ENCODE assay signal across 26 cellular contexts in the genomic region with DNA sequence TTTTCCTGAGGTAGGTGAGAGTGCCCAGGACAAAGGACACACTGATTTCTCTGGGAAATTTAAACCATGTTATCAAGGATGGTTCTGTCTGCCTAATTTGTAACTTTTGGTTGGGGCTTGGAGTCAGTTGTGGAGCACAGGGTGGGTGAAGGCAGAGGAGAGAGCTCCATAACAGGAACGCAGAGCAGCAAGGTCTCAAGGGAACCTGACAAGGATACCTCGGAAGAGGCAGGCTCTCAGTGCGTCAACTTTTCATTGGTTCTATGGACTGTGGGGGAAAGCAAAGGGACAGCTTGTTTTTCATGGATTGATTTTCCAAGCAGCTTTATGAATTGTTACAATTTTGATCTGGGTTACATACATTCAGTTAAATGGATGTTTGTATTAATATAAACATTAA.
"Had no signal": no experiment of that assay in that cellular context is flagged by ENCODE, and none has a peak within 500 bp of the region (broad histone marks: within the 10 kb centered on the region; RNA-seq: fewer than 3 reads in every experiment).

No MANE protein-coding gene starts in this region.

- H3K9me3 Mint-ChIP-seq: activated CD4-positive, alpha-beta memory T cell treated with anti-CD3 and anti-CD28 coated beads for 36 hours; activated CD4-positive, alpha-beta T cell treated with anti-CD3 and anti-CD28 coated beads, Interleukin-2, amount 10 ng/mL, durations not matched to agents 7 days and 5 days; activated naive CD4-positive, alpha-beta T cell treated with anti-CD3 and anti-CD28 coated beads for 36 hours; activated T-helper 17 cell treated with anti-CD3 and anti-CD28 coated beads, Interleukin-2, amount 50 U/mL, for 72 hours; brain had no signal

- FAIRE-seq: astrocyte had no signal

- H3K4me3 Mint-ChIP-seq: activated CD4-positive, alpha-beta memory T cell treated with anti-CD3 and anti-CD28 coated beads for 36 hours; activated CD4-positive, alpha-beta T cell treated with anti-CD3 and anti-CD28 coated beads, Interleukin-2, amount 10 ng/mL, durations not matched to agents 7 days and 5 days; activated naive CD4-positive, alpha-beta T cell treated with anti-CD3 and anti-CD28 coated beads for 36 hours; activated naive CD8-positive, alpha-beta T cell; activated T-helper 17 cell treated with anti-CD3 and anti-CD28 coated beads, Interleukin-2, amount 50 U/mL, for 72 hours; T-cell had no signal

- ATAC-seq: activated T-helper 17 cell treated with anti-CD3 and anti-CD28 coated beads, Interleukin-2, amount 50 U/mL, for 72 hours; T-cell had no signal

- DNase-seq: activated CD4-positive, alpha-beta memory T cell treated with anti-CD3 and anti-CD28 coated beads for 36 hours; activated CD4-positive, alpha-beta T cell treated with anti-CD3 and anti-CD28 coated beads, Interleukin-2, amount 10 ng/mL, durations not matched to agents 7 days and 5 days; activated CD4-positive, CD25-positive, alpha-beta regulatory T cell; activated CD8-positive, alpha-beta memory T cell treated with anti-CD3 and anti-CD28 coated beads for 24 hours; activated gamma-delta T cell; activated naive CD4-positive, alpha-beta T cell treated with anti-CD3 and anti-CD28 coated beads for 36 hours; activated T-cell treated with anti-CD3 and anti-CD28 coated beads for 4 hours; activated T-cell treated with anti-CD3 and anti-CD28 coated beads, Interleukin-2, amount 50 U/mL, for 48 hours; amygdala; Karpas-422; NCI-H146; NCI-H1930; NCI-H2171; NCI-H2227 treated with DMSO at 0.1 percent for 48 hours; NCI-H446 treated with DMSO at 0.1 percent for 48 hours; NCI-H524 treated with DMSO at 0.1 percent for 48 hours; NCI-H82; SIG-M5; T-cell; T-helper 2 cell; T1000 had no signal

- H3K27ac Mint-ChIP-seq: activated CD4-positive, alpha-beta memory T cell treated with anti-CD3 and anti-CD28 coated beads for 36 hours; activated CD4-positive, alpha-beta T cell treated with anti-CD3 and anti-CD28 coated beads, Interleukin-2, amount 10 ng/mL, durations not matched to agents 7 days and 5 days; activated naive CD4-positive, alpha-beta T cell treated with anti-CD3 and anti-CD28 coated beads for 36 hours; activated naive CD8-positive, alpha-beta T cell; activated T-helper 17 cell treated with anti-CD3 and anti-CD28 coated beads, Interleukin-2, amount 50 U/mL, for 72 hours; brain; T-cell had no signal

- H3K27ac ChIP-seq: SK-N-MC had no signal

- H3K36me3 Mint-ChIP-seq: activated CD4-positive, alpha-beta memory T cell treated with anti-CD3 and anti-CD28 coated beads for 36 hours; activated naive CD8-positive, alpha-beta T cell; brain; T-cell had no signal

- H3K27me3 Mint-ChIP-seq: activated CD4-positive, alpha-beta memory T cell treated with anti-CD3 and anti-CD28 coated beads for 36 hours; activated CD4-positive, alpha-beta T cell treated with anti-CD3 and anti-CD28 coated beads, Interleukin-2, amount 10 ng/mL, durations not matched to agents 7 days and 5 days; activated naive CD8-positive, alpha-beta T cell; activated T-helper 17 cell treated with anti-CD3 and anti-CD28 coated beads, Interleukin-2, amount 50 U/mL, for 72 hours; brain had no signal

- H3K4me3 ChIP-seq: SK-N-MC had no signal

- H3K4me1 Mint-ChIP-seq: activated CD4-positive, alpha-beta T cell treated with anti-CD3 and anti-CD28 coated beads, Interleukin-2, amount 10 ng/mL, durations not matched to agents 7 days and 5 days; activated T-helper 17 cell treated with anti-CD3 and anti-CD28 coated beads, Interleukin-2, amount 50 U/mL, for 72 hours; T-cell had no signal
